Comparison of ENCODE assay signal across 27 cellular contexts in genomic region chr17:19553036-19553435, GRCh38. TPM values are rescaled to one million over a fixed set of nuclear protein-coding genes. Genes with fewer than 3 reads are reported as not detected.
DNase-seq lines count a peak whose midpoint lies in the region; ATAC-seq and TF ChIP-seq lines count a peak whose summit lies in the region.
"Had no signal": no experiment of that assay in that cellular context is flagged by ENCODE, and none has a peak within 500 bp of the region (broad histone marks: within the 10 kb centered on the region; RNA-seq: fewer than 3 reads in every experiment).

No MANE protein-coding gene starts in this region.

- intact Hi-C loops in right lobe of liver (cut with DNase I) (loop anchor here in 1 of 2 donors (10.0 kb wide), 1 partner anchor 92 kb away; the partner anchor contains the start of gene ALDH3A2), uterus (cut with DNase I; ENCODE audit: low total_unique reads) (no loop called here)

- no peaks in the 10 kb centered on the region for H3K27me3 ChIP-seq in right lobe of liver
- H3K27me3 ChIP-seq in uterus = no peaks in the 10 kb centered on the region

- H3K4me1 Mint-ChIP-seq in mesothelial cell of epicardium = peaks cover 3% of the 10 kb centered on the region
- H3K4me1 Mint-ChIP-seq: B cell had no signal

- H3K4me1 ChIP-seq in right lobe of liver = peaks cover 0 to 53% (median 15%) of the 10 kb centered on the region in 4 donors
- H3K4me1 ChIP-seq in uterus = peaks cover 0 to 9% of the 10 kb centered on the region in 2 donors

- no peak overlapping the region for H3K27ac Mint-ChIP-seq in mesothelial cell of epicardium
- H3K27ac Mint-ChIP-seq: B cell; CD8-positive, alpha-beta T cell; IgD-negative memory B cell had no signal

- TF ChIP-seq POLR2A in right lobe of liver (IDR thresholded peaks at IDR 0.05) = no peak
- TF ChIP-seq POLR2A in uterus (IDR thresholded peaks at IDR 0.05) = no peak

- H3K9me3 Mint-ChIP-seq in mesothelial cell of epicardium = peaks cover 3% of the 10 kb centered on the region

- H3K36me3 ChIP-seq in right lobe of liver (peaks cover 0 to 12% (median 0%) of the 10 kb centered on the region in 4 donors), uterus (no peaks in the 10 kb centered on the region)

- H3K9me3 ChIP-seq in right lobe of liver (no peaks in the 10 kb centered on the region), uterus (no peaks in the 10 kb centered on the region)

- H3K27ac ChIP-seq in right lobe of liver (peak overlapping the region; percentile 88 to 100 (median 99)), uterus (peak overlapping the region; percentile 84 to 98)
- H3K27ac ChIP-seq: 22Rv1, C4-2B, KMS-11, RWPE1 had no signal

- no peak overlapping the region for H3K4me3 ChIP-seq in right lobe of liver
- H3K4me3 ChIP-seq in uterus = no peak overlapping the region

- peaks cover 2% of the 10 kb centered on the region for H3K27me3 Mint-ChIP-seq in mesothelial cell of epicardium (ENCODE audit: low read depth)

- ATAC-seq in right lobe of liver (no peak), GM19397 (IDR thresholded peaks at IDR 0.05; ENCODE audit: unreplicated experiment) (no peak)
- ATAC-seq: CD8-positive, alpha-beta T cell had no signal

- WGBS in right lobe of liver (ENCODE audit: insufficient coverage, low coverage, low lambda C conversion rate, missing lambda C conversion rate) = 84% methylated on average over 5 of the region's 8 CpGs

- H3K36me3 Mint-ChIP-seq in mesothelial cell of epicardium = no peaks in the 10 kb centered on the region
- H3K36me3 Mint-ChIP-seq: CD8-positive, alpha-beta T cell; IgD-negative memory B cell had no signal

- H3K4me3 Mint-ChIP-seq in mesothelial cell of epicardium = no peak overlapping the region
- H3K4me3 Mint-ChIP-seq: B cell; CD8-positive, alpha-beta T cell; IgD-negative memory B cell had no signal

- peak; percentile 14 for DNase-seq in DMS 273 (lab: John Stamatoyannopoulos, UW; ENCODE audit: unreplicated experiment)
- DNase-seq in DMS 273 treated with DMSO at 0.1 percent for 48 hours (lab: John Stamatoyannopoulos, UW) = no peak
- peak; percentile 24 for DNase-seq in NCI-H82 treated with DMSO at 0.1 percent for 48 hours (lab: John Stamatoyannopoulos, UW; ENCODE audit: unreplicated experiment)
- DNase-seq in right lobe of liver = peak in 1 of 3 donors; percentile 35
- DNase-seq in uterus = no peak
- DNase-seq in mesothelial cell of epicardium (ENCODE audit: low spot score in 2 of 2, unreplicated experiment in 2 of 2) = no peak
- DNase-seq in stimulated activated CD4-positive, alpha-beta T cell treated with anti-CD3 and anti-CD28 coated beads, Interleukin-4, amount 100 ng/mL, for 4 hours = no peak
- DNase-seq: Caco-2; CD8-positive, alpha-beta T cell; DMS79 treated with DMSO at 0.1 percent for 48 hours; GF-D8; GOT3; HCEC 1CT; MM.1S; NCI-H1417; NCI-H1694 treated with DMSO at 0.1 percent for 48 hours; NCI-H2081; NCI-H345; NCI-H510A treated with DMSO at 0.1 percent for 48 hours; SHP77 had no signal

- TF ChIP-seq CTCF in right lobe of liver (IDR thresholded peaks at IDR 0.05) (no peak), uterus (IDR thresholded peaks at IDR 0.05) (no peak), mesothelial cell of epicardium (IDR thresholded peaks at IDR 0.05; ENCODE audit: unreplicated experiment) (no peak)

RNA-seq across cellular contexts. Expression of gene SLC47A1, which starts 19.4 kb away (rescaled TPM):
- total RNA-seq in right lobe of liver (100 to 1,000 TPM in 2 of 6 experiments, 10 to 100 TPM in 4; 47.5 to 182 (median 67.4) TPM), uterus (10 to 100 TPM in 3 of 4 donors, 1 to 10 TPM in 1; 6.2 to 28.5 (median 18.4) TPM), mesothelial cell of epicardium (5.5 to 9.2 TPM (median 5.9 TPM) in 3 replicates)
- total RNA-seq: B cell; CD8-positive, alpha-beta T cell had no signal

Comparison
In these comparisons a context has a peak if more than half of its experiments do, and no peak if none do; other contexts are left out.
1. DNase-seq: peak in DMS 273 (single experiment) and NCI-H82 treated with DMSO at 0.1 percent for 48 hours (single experiment); none in DMS 273 treated with DMSO at 0.1 percent for 48 hours (single experiment), uterus (0 of 2), mesothelial cell of epicardium (0 of 2) and stimulated activated CD4-positive, alpha-beta T cell treated with anti-CD3 and anti-CD28 coated beads, Interleukin-4, amount 100 ng/mL, for 4 hours (0 of 2).